In the genomic region with DNA sequence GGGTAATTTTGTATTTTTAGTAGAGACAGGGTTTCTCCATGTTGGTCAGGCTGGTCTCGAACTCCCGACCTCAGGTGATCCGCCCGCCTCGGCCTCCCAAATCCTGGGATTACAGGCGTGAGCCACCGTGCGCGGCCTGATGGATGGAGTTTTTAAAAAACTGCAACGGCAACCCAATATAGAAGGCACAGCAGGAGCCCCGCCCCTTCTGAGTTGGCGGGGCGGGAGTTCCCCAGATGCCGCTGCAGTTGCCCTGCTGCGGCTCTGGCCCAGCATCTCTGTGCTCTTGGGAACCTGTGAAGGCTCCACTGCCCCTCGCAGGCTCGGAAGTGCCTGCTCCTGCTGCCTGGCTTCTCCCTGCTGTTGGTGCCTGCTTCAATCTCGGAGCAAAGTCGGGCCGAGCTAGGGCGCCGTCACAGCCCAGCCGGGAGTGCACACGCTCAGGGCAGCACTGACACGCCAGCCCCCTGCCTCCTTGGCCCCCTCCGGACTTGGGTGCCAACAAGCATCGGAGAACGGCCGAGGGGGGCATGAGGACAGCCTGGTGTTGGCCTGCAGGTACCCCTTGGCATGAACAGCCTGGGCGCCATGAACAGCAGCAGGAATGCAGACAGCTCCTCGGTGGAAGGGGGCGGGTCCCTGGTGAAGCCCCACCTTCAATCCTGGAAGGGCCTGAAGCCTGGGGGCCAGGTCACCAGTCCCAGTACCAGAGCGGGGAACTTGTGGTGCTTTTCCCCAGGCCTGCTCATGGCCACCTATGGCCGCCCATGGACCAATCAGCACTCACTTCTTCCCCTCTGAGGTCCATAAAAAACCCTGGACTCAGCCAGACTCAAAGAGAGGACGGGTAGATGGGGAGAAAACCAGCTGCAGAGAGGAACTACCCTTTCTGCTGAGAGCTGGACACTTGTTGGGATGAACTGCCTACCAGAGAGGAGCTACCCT, we compare ENCODE assay signal across 8 cellular contexts. TPM values are rescaled to one million over a fixed set of nuclear protein-coding genes. Genes with fewer than 3 reads are reported as not detected.
DNase-seq lines count a peak whose midpoint lies in the region; ATAC-seq and TF ChIP-seq lines count a peak whose summit lies in the region.

No MANE protein-coding gene starts in this region.

- POLR2A ChIA-PET in BJ (lab: Charles Lee): no interaction called here

- no peak for DNase-seq in BJ (ENCODE audit: low read depth)
- peak; percentile 38 for DNase-seq in activated CD4-positive, alpha-beta T cell treated with anti-CD3 and anti-CD28 coated beads for 1 hour
- DNase-seq in dorsolateral prefrontal cortex: peak in 5 of 10 donors; percentile 16 to 57 (median 51)
- DNase-seq in lung (ENCODE audit: low spot score): no peak
- peak; percentile 47 for DNase-seq in stimulated activated CD8-positive, alpha-beta memory T cell treated with anti-CD3 and anti-CD28 coated beads, Interleukin-4, amount 100 ng/mL, for 24 hours (ENCODE audit: low read depth)

- WGBS in lung, 2 donors: 7 to 13% methylated on average over 34 to 35 of the region's 35 CpGs

- CTCF ChIA-PET in BJ (lab: Yijun Ruan, JAX): interaction anchor here (1.1 kb wide), 1 partner anchor 168 kb away, joined by 3 read pairs; no protein-coding TSS in a partner anchor

- no peak for TF ChIP-seq CTCF in BJ (IDR thresholded peaks at IDR 0.05; ENCODE audit: insufficient read depth, low read depth, low read length)
- TF ChIP-seq CTCF in dorsolateral prefrontal cortex (IDR thresholded peaks at IDR 0.05 in 54 of 56, conservative IDR thresholded peaks at IDR 0.05 in 2 of 56; ENCODE audit: low read depth in 1 of 56, partially characterized antibody in 56 of 56): no peak
- TF ChIP-seq CTCF in lung (IDR thresholded peaks at IDR 0.05; ENCODE audit: control extremely low read depth, extremely low read depth): no peak

- H3K4me3 ChIP-seq in BJ (ENCODE audit: low read depth, low read length): peak overlapping the region; percentile 3; the same call in 1 of the 2 replicates
- peak overlapping the region; percentile 0 to 64 (median 45) for H3K4me3 ChIP-seq in dorsolateral prefrontal cortex
- H3K4me3 ChIP-seq in lung: no peak overlapping the region

- H3K27ac ChIP-seq in dorsolateral prefrontal cortex (peak overlapping the region in 34 of 59 donors; percentile 3 to 77 (median 47)), lung (ENCODE audit: low read depth in 1 of 2, low read length in 1 of 2) (no peak overlapping the region)

- H3K27me3 ChIP-seq in BJ (ENCODE audit: control insufficient read depth, insufficient read depth, low read length) (no peaks in the 10 kb centered on the region), dorsolateral prefrontal cortex (no peaks in the 10 kb centered on the region), lung (ENCODE audit: control insufficient read depth, insufficient read depth) (peaks cover 3% of the 10 kb centered on the region)

- ATAC-seq in HG03432 (IDR thresholded peaks at IDR 0.05; ENCODE audit: unreplicated experiment): peak; percentile 46
- peak; percentile 15 for ATAC-seq in lung (ENCODE audit: insufficient read depth, low FRiP score)
- no peak for ATAC-seq in GM19395 (IDR thresholded peaks at IDR 0.05; ENCODE audit: unreplicated experiment)
- ATAC-seq in HG02571 (IDR thresholded peaks at IDR 0.05; ENCODE audit: unreplicated experiment): no peak

- intact Hi-C loops in dorsolateral prefrontal cortex (cut with DNase I): loop anchor here (10.0 kb wide), 2 partner anchors 156 to 296 kb away; no protein-coding TSS in a partner anchor

- no peaks in the 10 kb centered on the region for H3K36me3 ChIP-seq in BJ (ENCODE audit: control insufficient read depth, insufficient read depth, low read length)
- H3K36me3 ChIP-seq in lung (ENCODE audit: control insufficient read depth in 2 of 2, insufficient read depth in 2 of 2, low read length in 2 of 2): no peaks in the 10 kb centered on the region

- H3K4me1 ChIP-seq in lung (ENCODE audit: control insufficient read depth in 2 of 2, insufficient read depth in 2 of 2, low read length in 2 of 2): peaks cover 1 to 4% of the 10 kb centered on the region in 2 donors

- no peaks in the 10 kb centered on the region for H3K9me3 ChIP-seq in lung (ENCODE audit: control insufficient read depth in 2 of 2, insufficient read depth in 1 of 2, low read length in 1 of 2)

RNA-seq across cellular contexts. Expression of gene NT5M, which starts 2.3 kb away (rescaled TPM):
- polyA plus RNA-seq in BJ (2011; rRNA removed) (0.93 and 1.2 TPM in 2 replicates), lung (1 to 10 TPM; 1.7 to 2.1 TPM)
- 0.21 and 0.81 TPM in 2 replicates for polyA minus RNA-seq in BJ (2011; rRNA and poly(A)+ RNA removed)
- total RNA-seq in dorsolateral prefrontal cortex (10 to 100 TPM in 104 of 120 experiments, 1 to 10 TPM in 16; 7.4 to 19.5 (median 13.0) TPM), lung (1 to 10 TPM; 2.1 to 2.8 TPM)

RNA-seq across cellular contexts. Expression of gene COPS3, which starts 19.9 kb away (rescaled TPM):
- polyA plus RNA-seq in BJ (2011; rRNA removed) (73.3 and 97.2 TPM in 2 replicates), lung (10 to 100 TPM; 32.9 to 48.3 TPM)
- 31.2 and 38.5 TPM in 2 replicates for polyA minus RNA-seq in BJ (2011; rRNA and poly(A)+ RNA removed)
- total RNA-seq in dorsolateral prefrontal cortex (10 to 100 TPM; 32.0 to 91.6 (median 61.8) TPM), lung (10 to 100 TPM; 52.1 to 63.3 TPM)

Comparison
In these comparisons a context has a peak if more than half of its experiments do, and no peak if none do; other contexts are left out.
1. DNase-seq: peak in activated CD4-positive, alpha-beta T cell treated with anti-CD3 and anti-CD28 coated beads for 1 hour (single experiment) and stimulated activated CD8-positive, alpha-beta memory T cell treated with anti-CD3 and anti-CD28 coated beads, Interleukin-4, amount 100 ng/mL, for 24 hours (single experiment); none in BJ (single experiment) and lung (single experiment).
2. ATAC-seq: peak in HG03432 (single experiment) and lung (single experiment); none in GM19395 (single experiment) and HG02571 (single experiment).
3. H3K27ac ChIP-seq: peak in dorsolateral prefrontal cortex (34 of 59); none in lung (0 of 2).